ENCODE assay signal across 29 cellular contexts in genomic region chr5:57396701-57397100, GRCh38.
"Had no signal": no experiment of that assay in that cellular context is flagged by ENCODE, and none has a peak within 500 bp of the region (broad histone marks: within the 10 kb centered on the region; RNA-seq: fewer than 3 reads in every experiment).

No MANE protein-coding gene starts in this region.

- H3K36me3 Mint-ChIP-seq: activated naive CD8-positive, alpha-beta T cell treated with anti-CD3 and anti-CD28 coated beads for 36 hours; WTC11 had no signal

- H3K4me3 ChIP-seq: adrenal gland, body of pancreas, esophagus squamous epithelium, gastroesophageal sphincter, heart right ventricle had no signal

- ATAC-seq: activated CD8-positive, alpha-beta T cell treated with anti-CD3 and anti-CD28 coated beads for 36 hours; activated naive CD8-positive, alpha-beta T cell treated with anti-CD3 and anti-CD28 coated beads, Interleukin-2, amount 50 U/mL, for 24 hours; body of pancreas; gastroesophageal sphincter; heart right ventricle; WTC11 had no signal

- H3K9me3 Mint-ChIP-seq: activated naive CD8-positive, alpha-beta T cell treated with anti-CD3 and anti-CD28 coated beads, Interleukin-2, amount 50 U/mL, for 24 hours; activated T-helper 1 cell treated with anti-CD3 and anti-CD28 coated beads, Interleukin-12 subunit alpha, Interleukin-12 subunit beta, Interleukin-2, Interleukin-4 antibody, amounts not matched to agents 30 ng/mL and 10 ng/mL and 1 ng/mL, durations not matched to agents 14 hours and 24 hours and 36 hours; activated T-helper 2 cell treated with anti-CD3 and anti-CD28 coated beads, Interferon-gamma antibody, Interleukin-2, Interleukin-4, amounts not matched to agents 10 μg/mL and 5 μg/mL and 100 μg/mL, durations not matched to agents 14 hours and 24 hours and 36 hours had no signal

- H3K27ac ChIP-seq: adrenal gland, body of pancreas, epithelial cell of prostate, esophagus squamous epithelium, gastroesophageal sphincter, heart right ventricle, VCaP had no signal

- H3K36me3 ChIP-seq: adrenal gland, esophagus squamous epithelium, gastroesophageal sphincter, heart right ventricle had no signal

- H3K27me3 Mint-ChIP-seq: activated CD8-positive, alpha-beta T cell treated with anti-CD3 and anti-CD28 coated beads for 36 hours; activated naive CD4-positive, alpha-beta T cell treated with anti-CD3 and anti-CD28 coated beads, Interleukin-2, amount 50 U/mL, for 24 hours; activated naive CD8-positive, alpha-beta T cell treated with anti-CD3 and anti-CD28 coated beads for 36 hours had no signal

- H3K4me1 ChIP-seq: adrenal gland, body of pancreas, esophagus squamous epithelium, gastroesophageal sphincter, heart right ventricle had no signal

- H3K27me3 ChIP-seq: adrenal gland, body of pancreas, esophagus squamous epithelium, gastroesophageal sphincter, heart right ventricle had no signal

- H3K27ac Mint-ChIP-seq: activated CD8-positive, alpha-beta T cell treated with anti-CD3 and anti-CD28 coated beads for 36 hours; activated naive CD4-positive, alpha-beta T cell treated with anti-CD3 and anti-CD28 coated beads for 36 hours; activated naive CD4-positive, alpha-beta T cell treated with anti-CD3 and anti-CD28 coated beads, Interleukin-2, amount 50 U/mL, for 24 hours; activated naive CD8-positive, alpha-beta T cell treated with anti-CD3 and anti-CD28 coated beads for 36 hours; activated naive CD8-positive, alpha-beta T cell treated with anti-CD3 and anti-CD28 coated beads, Interleukin-2, amount 50 U/mL, for 24 hours; activated T-helper 1 cell treated with anti-CD3 and anti-CD28 coated beads, Interleukin-12 subunit alpha, Interleukin-12 subunit beta, Interleukin-2, Interleukin-4 antibody, amounts not matched to agents 30 ng/mL and 10 ng/mL and 1 ng/mL, durations not matched to agents 14 hours and 24 hours and 36 hours; activated T-helper 2 cell treated with anti-CD3 and anti-CD28 coated beads, Interferon-gamma antibody, Interleukin-2, Interleukin-4, amounts not matched to agents 10 μg/mL and 5 μg/mL and 100 μg/mL, durations not matched to agents 14 hours and 24 hours and 36 hours; WTC11 had no signal

- H3K4me1 Mint-ChIP-seq: activated naive CD4-positive, alpha-beta T cell treated with anti-CD3 and anti-CD28 coated beads, Interleukin-2, amount 50 U/mL, for 24 hours; activated naive CD8-positive, alpha-beta T cell treated with anti-CD3 and anti-CD28 coated beads for 36 hours; activated naive CD8-positive, alpha-beta T cell treated with anti-CD3 and anti-CD28 coated beads, Interleukin-2, amount 50 U/mL, for 24 hours had no signal

- DNase-seq: activated CD4-positive, alpha-beta T cell treated with anti-CD3 and anti-CD28 coated beads for 48 hours; activated CD4-positive, alpha-beta T cell treated with anti-CD3 and anti-CD28 coated beads, Interleukin-2, amount 50 U/mL, for 1 hour; activated CD4-positive, alpha-beta T cell treated with anti-CD3 and anti-CD28 coated beads, Interleukin-2, amount 50 U/mL, for 48 hours; activated CD8-positive, alpha-beta memory T cell treated with anti-CD3 and anti-CD28 coated beads for 24 hours; activated CD8-positive, alpha-beta T cell treated with anti-CD3 and anti-CD28 coated beads for 36 hours; activated effector memory CD4-positive, alpha-beta T cell treated with anti-CD3 and anti-CD28 coated beads, Interleukin-2, amount 50 U/mL, for 16 hours; activated naive CD4-positive, alpha-beta T cell treated with anti-CD3 and anti-CD28 coated beads for 36 hours; activated naive CD8-positive, alpha-beta T cell treated with anti-CD3 and anti-CD28 coated beads for 36 hours; activated naive CD8-positive, alpha-beta T cell treated with anti-CD3 and anti-CD28 coated beads, Interleukin-2, amount 50 U/mL, for 24 hours; activated T-cell treated with anti-CD3 and anti-CD28 coated beads, Interleukin-2, amount 50 U/mL, for 1 hour; activated T-cell treated with anti-CD3 and anti-CD28 coated beads, Interleukin-2, amount 50 U/mL, for 48 hours; adrenal gland; amygdala; aorta; body of pancreas; caudate nucleus; effector CD8-positive, alpha-beta T cell; esophagus squamous epithelium; foreskin melanocyte; heart right ventricle; T-helper 1 cell; T-helper 2 cell had no signal

- H3K4me3 Mint-ChIP-seq: activated CD8-positive, alpha-beta T cell treated with anti-CD3 and anti-CD28 coated beads for 36 hours; activated naive CD4-positive, alpha-beta T cell treated with anti-CD3 and anti-CD28 coated beads for 36 hours; activated naive CD4-positive, alpha-beta T cell treated with anti-CD3 and anti-CD28 coated beads, Interleukin-2, amount 50 U/mL, for 24 hours; activated naive CD8-positive, alpha-beta T cell treated with anti-CD3 and anti-CD28 coated beads for 36 hours; activated naive CD8-positive, alpha-beta T cell treated with anti-CD3 and anti-CD28 coated beads, Interleukin-2, amount 50 U/mL, for 24 hours; activated T-helper 1 cell treated with anti-CD3 and anti-CD28 coated beads, Interleukin-12 subunit alpha, Interleukin-12 subunit beta, Interleukin-2, Interleukin-4 antibody, amounts not matched to agents 30 ng/mL and 10 ng/mL and 1 ng/mL, durations not matched to agents 14 hours and 24 hours and 36 hours; WTC11 had no signal
